15 cellular contexts compared by ENCODE assay signal in the genomic region with DNA sequence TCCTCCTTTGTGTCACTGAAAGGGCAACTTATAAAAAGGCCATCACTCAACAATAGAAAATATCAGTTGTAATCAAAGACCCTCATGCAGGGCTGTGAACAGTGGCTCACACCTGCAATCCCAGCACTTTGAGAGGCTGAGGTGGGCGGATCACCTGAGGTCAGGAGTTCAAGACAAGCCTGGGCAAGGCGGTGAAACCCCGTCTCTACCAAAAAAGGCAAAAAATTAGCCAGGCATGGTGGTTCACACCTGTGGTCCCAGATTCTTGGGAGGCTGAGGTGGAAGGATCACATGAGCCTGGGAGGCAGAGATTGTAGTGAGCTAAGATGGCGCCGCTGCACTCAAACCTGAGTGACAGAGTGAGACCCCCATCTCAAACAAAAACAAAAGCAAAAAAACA.
DNase-seq lines count a peak whose midpoint lies in the region; ATAC-seq lines count a peak whose summit lies in the region.
"Had no signal": no experiment of that assay in that cellular context is flagged by ENCODE, and none has a peak within 500 bp of the region (broad histone marks: within the 10 kb centered on the region; RNA-seq: fewer than 3 reads in every experiment).

No MANE protein-coding gene starts in this region.

- ATAC-seq in GM18511 (IDR thresholded peaks at IDR 0.05; ENCODE audit: unreplicated experiment) (peak; percentile 47), HG02885 (IDR thresholded peaks at IDR 0.05; ENCODE audit: poor library complexity, unreplicated experiment) (peak; percentile 29)
- ATAC-seq: A549, HCT116 had no signal

- H3K27ac ChIP-seq in cingulate gyrus (ENCODE audit: low read depth, low read length), result peak overlapping the region; percentile 49
- H3K27ac ChIP-seq: A549, C4-2B had no signal

- DNase-seq in DMS153 (lab: John Stamatoyannopoulos, UW), result no peak
- DNase-seq in HuH-7 (ENCODE audit: low spot score), result no peak
- no peak for DNase-seq in stimulated activated CD4-positive, alpha-beta T cell treated with anti-CD3 and anti-CD28 coated beads, Interleukin-1b, Interleukin-23, amount 100 ng/mL, for 48 hours
- DNase-seq in COR-L47 (lab: John Stamatoyannopoulos, UW), result no peak
- DNase-seq: BE2C; CD4-positive, alpha-beta memory T cell; DND-41; GDM1; KG1 had no signal
